Comparison of ENCODE assay signal across 18 cellular contexts in the genomic region with DNA sequence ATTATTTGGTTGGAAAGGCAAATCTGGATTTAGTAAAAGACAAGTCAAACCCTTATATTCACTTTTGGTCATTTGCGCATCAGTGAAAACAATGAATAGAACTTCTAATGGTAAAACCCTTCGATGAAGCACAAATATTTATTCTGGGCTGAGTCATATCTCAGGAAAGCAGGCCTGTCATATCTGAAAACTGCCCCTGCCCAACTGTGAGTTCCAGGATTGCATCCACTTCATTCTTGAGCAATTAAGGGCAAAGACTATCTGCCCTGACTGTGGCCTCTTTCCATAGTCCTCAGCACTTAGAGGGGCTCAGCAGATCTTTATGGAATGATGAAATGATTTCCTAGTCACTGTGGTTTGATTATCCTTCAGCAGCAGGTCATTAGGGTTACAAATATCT.
"Had no signal": no experiment of that assay in that cellular context is flagged by ENCODE, and none has a peak within 500 bp of the region (broad histone marks: within the 10 kb centered on the region; RNA-seq: fewer than 3 reads in every experiment).

No MANE protein-coding gene starts in this region.

- DNase-seq: activated CD4-positive, alpha-beta T cell treated with anti-CD3 and anti-CD28 coated beads, Interleukin-2, amount 10 ng/mL, durations not matched to agents 24 days and 14 days; activated CD4-positive, CD25-positive, alpha-beta regulatory T cell; activated CD8-positive, alpha-beta memory T cell treated with anti-CD3 and anti-CD28 coated beads, Interleukin-2, amount 50 U/mL, for 4 hours; activated CD8-positive, alpha-beta T cell treated with anti-CD3 and anti-CD28 coated beads, Interleukin-2, amount 10 ng/mL, durations not matched to agents 7 days and 5 days; activated effector memory CD4-positive, alpha-beta T cell treated with anti-CD3 and anti-CD28 coated beads, Interleukin-2, amount 50 U/mL, for 16 hours; activated T-cell treated with anti-CD3 and anti-CD28 coated beads, Interleukin-2, amount 50 U/mL, for 48 hours; body of pancreas; cerebellar nuclear complex; effector CD8-positive, alpha-beta T cell; gastrocnemius medialis; heart left ventricle; stimulated activated CD4-positive, alpha-beta T cell treated with anti-CD3 and anti-CD28 coated beads, Interleukin-12 subunit alpha, Interleukin-12 subunit beta, amount 100 ng/mL, for 4 hours; stimulated activated CD4-positive, alpha-beta T cell treated with anti-CD3 and anti-CD28 coated beads, Interleukin-2, amount 100 ng/mL, for 24 hours; thyroid gland had no signal

- H3K9me3 Mint-ChIP-seq: stimulated activated effector memory CD8-positive, alpha-beta T cell treated with anti-CD3 and anti-CD28 coated beads, Interleukin-12 subunit alpha, Interleukin-12 subunit beta, amount 100 ng/mL, for 72 hours had no signal

- H3K4me3 ChIP-seq: body of pancreas, gastrocnemius medialis, heart left ventricle, thyroid gland had no signal

- H3K4me3 Mint-ChIP-seq: activated CD4-positive, alpha-beta T cell treated with anti-CD3 and anti-CD28 coated beads, Interleukin-2, amount 10 ng/mL, durations not matched to agents 24 days and 14 days; activated CD8-positive, alpha-beta T cell treated with anti-CD3 and anti-CD28 coated beads, Interleukin-2, amount 10 ng/mL, durations not matched to agents 7 days and 5 days; neural crest cell; stimulated activated effector memory CD8-positive, alpha-beta T cell treated with anti-CD3 and anti-CD28 coated beads, Interleukin-12 subunit alpha, Interleukin-12 subunit beta, amount 100 ng/mL, for 72 hours; T-helper 2 cell treated with Interferon-gamma antibody and Interleukin-4, amounts not matched to agents 5 μg/mL and 100 μg/mL, for 36 hours had no signal

- H3K4me1 Mint-ChIP-seq: activated CD4-positive, alpha-beta T cell treated with anti-CD3 and anti-CD28 coated beads, Interleukin-2, amount 10 ng/mL, durations not matched to agents 24 days and 14 days had no signal

- ATAC-seq: activated CD8-positive, alpha-beta T cell treated with anti-CD3 and anti-CD28 coated beads, Interleukin-2, amount 10 ng/mL, durations not matched to agents 7 days and 5 days; activated naive CD4-positive, alpha-beta T cell treated with anti-CD3 and anti-CD28 coated beads, Interleukin-2, amount 50 U/mL, for 72 hours; body of pancreas; gastrocnemius medialis; heart left ventricle; stimulated activated effector memory CD8-positive, alpha-beta T cell treated with anti-CD3 and anti-CD28 coated beads, Interleukin-12 subunit alpha, Interleukin-12 subunit beta, amount 100 ng/mL, for 72 hours had no signal

- H3K27ac Mint-ChIP-seq: activated CD4-positive, alpha-beta T cell treated with anti-CD3 and anti-CD28 coated beads, Interleukin-2, amount 10 ng/mL, durations not matched to agents 24 days and 14 days; activated CD8-positive, alpha-beta T cell treated with anti-CD3 and anti-CD28 coated beads, Interleukin-2, amount 10 ng/mL, durations not matched to agents 7 days and 5 days; activated naive CD4-positive, alpha-beta T cell treated with anti-CD3 and anti-CD28 coated beads, Interleukin-2, amount 50 U/mL, for 72 hours; stimulated activated effector memory CD8-positive, alpha-beta T cell treated with anti-CD3 and anti-CD28 coated beads, Interleukin-12 subunit alpha, Interleukin-12 subunit beta, amount 100 ng/mL, for 72 hours; T-helper 2 cell treated with Interferon-gamma antibody and Interleukin-4, amounts not matched to agents 5 μg/mL and 100 μg/mL, for 36 hours had no signal

- H3K36me3 Mint-ChIP-seq: stimulated activated effector memory CD8-positive, alpha-beta T cell treated with anti-CD3 and anti-CD28 coated beads, Interleukin-12 subunit alpha, Interleukin-12 subunit beta, amount 100 ng/mL, for 72 hours had no signal
